ENCODE assay signal across 8 cellular contexts in the genomic region with DNA sequence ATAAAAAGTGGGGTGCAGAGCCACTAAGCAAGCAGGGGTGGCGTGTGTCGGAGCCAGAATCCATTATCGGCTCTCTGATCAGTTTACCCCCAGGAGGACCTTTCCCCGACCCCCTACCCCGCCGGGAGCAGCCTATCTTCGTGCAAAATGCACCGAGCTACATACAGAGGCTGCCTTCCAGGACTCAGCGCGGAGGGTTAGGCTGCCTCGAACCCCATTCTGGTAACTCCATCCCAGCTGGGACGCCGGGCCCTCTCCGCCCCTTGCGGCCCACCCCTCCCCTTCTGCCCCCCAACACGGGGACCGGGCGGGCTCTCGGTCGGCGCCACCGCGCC. TPM values are rescaled to one million over a fixed set of nuclear protein-coding genes. Genes with fewer than 3 reads are reported as not detected.
DNase-seq lines count a peak whose midpoint lies in the region; ATAC-seq and TF ChIP-seq lines count a peak whose summit lies in the region.

No MANE protein-coding gene starts in this region.

- H3K9me3 ChIP-seq in DOHH2 (ENCODE audit: control insufficient read depth, insufficient read depth, low read length) (no peaks in the 10 kb centered on the region), SJSA1 (replicated peaks) (no peaks in the 10 kb centered on the region), fibroblast of lung (ENCODE audit: control insufficient read depth, insufficient read depth, low read depth, low read length) (no peaks in the 10 kb centered on the region)

- H3K27me3 ChIP-seq in DOHH2 (ENCODE audit: control insufficient read depth, low read length): peaks cover 54% of the 10 kb centered on the region
- peaks cover 14% of the 10 kb centered on the region for H3K27me3 ChIP-seq in SJSA1 (replicated peaks)
- H3K27me3 ChIP-seq in fibroblast of lung (ENCODE audit: control insufficient read depth, insufficient read depth, low read length): no peaks in the 10 kb centered on the region

- no peaks in the 10 kb centered on the region for H4K20me1 ChIP-seq in DOHH2 (ENCODE audit: control insufficient read depth, insufficient read depth, low read depth, low read length)
- no peaks in the 10 kb centered on the region for H4K20me1 ChIP-seq in fibroblast of lung (ENCODE audit: control insufficient read depth, extremely low read depth, insufficient read depth, low read length)

- peak overlapping the region; percentile 56 for H3K9ac ChIP-seq in fibroblast of lung (ENCODE audit: insufficient read depth, low read length)

- peak overlapping the region; percentile 70 for H2AFZ ChIP-seq in fibroblast of lung (ENCODE audit: low read length)

- H3K4me1 ChIP-seq in DOHH2 (ENCODE audit: control insufficient read depth, low read length) (peaks cover 24% of the 10 kb centered on the region), SJSA1 (replicated peaks) (peaks cover 11% of the 10 kb centered on the region), fibroblast of lung (ENCODE audit: control insufficient read depth, extremely low read depth, insufficient read depth, low read length) (no peaks in the 10 kb centered on the region)

- H3K9me3 Mint-ChIP-seq in progenitor cell of endocrine pancreas (ENCODE audit: low read depth): no peaks in the 10 kb centered on the region

- H3K4me3 Mint-ChIP-seq in progenitor cell of endocrine pancreas (ENCODE audit: low read depth): peak overlapping the region; percentile 77

- no peaks in the 10 kb centered on the region; the same call in 1 of the 2 replicates for H3F3A ChIP-seq in DOHH2 (ENCODE audit: control insufficient read depth, insufficient read depth)

- no peaks in the 10 kb centered on the region for H3K36me3 Mint-ChIP-seq in progenitor cell of endocrine pancreas (ENCODE audit: insufficient read depth)

- peaks cover 2% of the 10 kb centered on the region for H3K4me1 Mint-ChIP-seq in progenitor cell of endocrine pancreas (ENCODE audit: low read depth)

- no peak for TF ChIP-seq CTCF in DOHH2 (IDR thresholded peaks at IDR 0.05; ENCODE audit: low read depth, low read length, poor library complexity, severe bottlenecking)
- no peak for TF ChIP-seq CTCF in fibroblast of lung (conservative IDR thresholded peaks at IDR 0.05 in 1 of 2, IDR thresholded peaks at IDR 0.05 in 1 of 2; ENCODE audit: low read depth in 1 of 2, low read length in 2 of 2)
- no peak for TF ChIP-seq CTCF in progenitor cell of endocrine pancreas (IDR thresholded peaks at IDR 0.05; ENCODE audit: unreplicated experiment)

- H3K27ac ChIP-seq in DOHH2 (ENCODE audit: low read depth, low read length) (no peak overlapping the region), SJSA1 (no peak overlapping the region), fibroblast of lung (ENCODE audit: insufficient read depth, low read length) (no peak overlapping the region)

- H3K79me2 ChIP-seq in DOHH2 (ENCODE audit: control insufficient read depth, low read length): no peaks in the 10 kb centered on the region
- no peaks in the 10 kb centered on the region for H3K79me2 ChIP-seq in fibroblast of lung (ENCODE audit: control insufficient read depth, insufficient read depth, low read length)

- peaks cover 55% of the 10 kb centered on the region for H3K27me3 Mint-ChIP-seq in progenitor cell of endocrine pancreas

- no peaks in the 10 kb centered on the region for H3K9me2 ChIP-seq in DOHH2 (replicated peaks; ENCODE audit: control insufficient read depth, low read length)

- ATAC-seq in GM21786 (IDR thresholded peaks at IDR 0.05; ENCODE audit: unreplicated experiment): no peak

- H3K4me3 ChIP-seq in DOHH2 (ENCODE audit: low read length) (peak overlapping the region; percentile 80), SJSA1 (peak overlapping the region; percentile 47), fibroblast of lung (replicated peaks in 1 of 4; ENCODE audit: control extremely low read depth in 1 of 4, insufficient read depth in 1 of 4, low read depth in 3 of 4, low read length in 4 of 4) (peak overlapping the region; percentile 56 to 75 (median 60))

- H3K36me3 ChIP-seq in DOHH2 (ENCODE audit: control insufficient read depth, low read length) (no peaks in the 10 kb centered on the region), SJSA1 (no peaks in the 10 kb centered on the region), fibroblast of lung (ENCODE audit: control insufficient read depth, insufficient read depth, low read length) (no peaks in the 10 kb centered on the region)

- peak overlapping the region; percentile 93 for H3K4me2 ChIP-seq in DOHH2 (ENCODE audit: low read length)
- peak overlapping the region; percentile 79 for H3K4me2 ChIP-seq in fibroblast of lung (ENCODE audit: extremely low read depth, insufficient read depth, low read length)

- H3K27ac Mint-ChIP-seq in progenitor cell of endocrine pancreas: no peak overlapping the region

- DNase-seq in SJSA1 (ENCODE audit: low read depth in 1 of 2, low spot score in 2 of 2) (no peak), fibroblast of lung (ENCODE audit: low read depth in 2 of 2) (no peak), progenitor cell of endocrine pancreas (ENCODE audit: low spot score, unreplicated experiment) (no peak), SHP77 (lab: John Stamatoyannopoulos, UW) (no peak), NCI-H69 (lab: John Stamatoyannopoulos, UW) (no peak), GM19238 (ENCODE audit: insufficient read length, low spot score) (no peak)

RNA-seq across cellular contexts. Expression of a gene that starts 12.2 kb away (rescaled TPM):
- 0.22 and 0.68 TPM in 2 replicates for total RNA-seq in SJSA1 (2014; rRNA removed; shearing (Covaris generic))
- total RNA-seq in fibroblast of lung (under 0.01 and 0.17 TPM in 2 replicates), progenitor cell of endocrine pancreas (27.6 and 31.8 TPM in 2 replicates)
- 0.23 and 0.27 TPM in 2 replicates for polyA plus RNA-seq in fibroblast of lung
- 0.18 and 0.27 TPM in 2 replicates for polyA plus RNA-seq in fibroblast of lung (2012)
- polyA minus RNA-seq in fibroblast of lung (ENCODE audit: low replicate concordance): 0.48 and 0.94 TPM in 2 replicates

Comparison
In these comparisons a context has a peak if more than half of its experiments do, and no peak if none do; other contexts are left out.
1. RNA of a gene that starts 12.2 kb away (total RNA-seq): 27.6 to 31.8 TPM in progenitor cell of endocrine pancreas; 0.22 to 0.68 TPM in SJSA1 and under 0.01 to 0.17 TPM in fibroblast of lung; every median in the first group is over 10 times any median in the second.
2. Peak in every context shown above with its lines, with median percentiles within 50 percentile points of each other: H3K4me3 ChIP-seq.